16 cellular contexts compared by ENCODE assay signal in the genomic region with DNA sequence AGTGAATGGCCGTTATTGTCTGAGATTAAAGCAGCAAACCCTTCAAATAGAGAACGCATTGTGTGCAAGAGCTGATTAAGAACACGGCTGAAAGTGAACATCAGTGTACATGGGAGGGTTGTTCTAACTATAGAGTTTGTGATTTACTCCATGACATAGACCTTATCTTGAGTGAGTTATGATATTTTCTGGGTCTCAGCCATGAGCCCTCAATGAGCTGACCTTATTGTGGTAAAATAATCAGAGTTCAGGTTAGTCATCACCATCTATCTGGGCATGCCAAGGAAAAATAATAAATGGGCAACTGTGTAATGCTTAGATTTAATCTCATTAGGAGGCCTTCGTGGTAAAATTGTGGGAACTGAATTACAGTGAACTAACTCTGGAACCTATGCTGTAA. TPM values are rescaled to one million over a fixed set of nuclear protein-coding genes. Genes with fewer than 3 reads are reported as not detected.
DNase-seq lines count a peak whose midpoint lies in the region; ATAC-seq and TF ChIP-seq lines count a peak whose summit lies in the region.
"Had no signal": no experiment of that assay in that cellular context is flagged by ENCODE, and none has a peak within 500 bp of the region (broad histone marks: within the 10 kb centered on the region; RNA-seq: fewer than 3 reads in every experiment).

No MANE protein-coding gene starts in this region.

- CTCF ChIA-PET in Calu3 (lab: Charles Lee): interaction anchor here (0.8 to 1.1 kb wide), 3 partner anchors 43 to 83 kb away, joined by 3 read pairs; no protein-coding TSS in a partner anchor

- no peak overlapping the region for H3K4me3 ChIP-seq in cardiac fibroblast (replicated peaks in 1 of 2; ENCODE audit: low read depth in 2 of 2, low read length in 2 of 2)

- H3K4me3 Mint-ChIP-seq in Calu3 (ENCODE audit: low read depth, unreplicated experiment) (no peak overlapping the region), mesothelial cell of epicardium (no peak overlapping the region)
- H3K4me3 Mint-ChIP-seq: activated CD4-positive, alpha-beta T cell treated with anti-CD3 and anti-CD28 coated beads, Interleukin-2, amount 10 ng/mL, durations not matched to agents 7 days and 5 days; activated T-cell treated with anti-CD3 and anti-CD28 coated beads, Interleukin-2, amount 50 U/mL, for 72 hours; brain had no signal

- intact Hi-C loops in Calu3 (cut with micrococcal nuclease; ENCODE audit: unreplicated experiment) (loop anchor here (2.0 kb wide), 1 partner anchor 47 kb away; no protein-coding TSS in a partner anchor), left colon (cut with DNase I, micrococcal nuclease) (no loop called here)

- peak overlapping the region; percentile 33 for H3K27ac Mint-ChIP-seq in Calu3 (ENCODE audit: unreplicated experiment)
- peak overlapping the region; percentile 65 for H3K27ac Mint-ChIP-seq in mesothelial cell of epicardium
- H3K27ac Mint-ChIP-seq: activated CD4-positive, alpha-beta T cell treated with anti-CD3 and anti-CD28 coated beads, Interleukin-2, amount 10 ng/mL, durations not matched to agents 7 days and 5 days; activated T-cell treated with anti-CD3 and anti-CD28 coated beads, Interleukin-2, amount 50 U/mL, for 72 hours had no signal

- DNase-seq in Calu3: peak; percentile 32
- DNase-seq in LHCN-M2 (ENCODE audit: low read depth): peak; percentile 62
- DNase-seq in cardiac fibroblast (ENCODE audit: low read depth in 2 of 2): peak; percentile 45 to 79
- no peak for DNase-seq in mesothelial cell of epicardium (ENCODE audit: low spot score in 2 of 2, unreplicated experiment in 2 of 2)
- DNase-seq in left colon: no peak
- no peak for DNase-seq in SIG-M5 treated with dmso at 0.1 percent for 504 hours (lab: John Stamatoyannopoulos, UW; ENCODE audit: unreplicated experiment)
- DNase-seq: activated CD4-positive, alpha-beta T cell treated with anti-CD3 and anti-CD28 coated beads, Interleukin-2, amount 10 ng/mL, durations not matched to agents 7 days and 5 days; activated T-cell treated with anti-CD3 and anti-CD28 coated beads, Interleukin-2, amount 50 U/mL, for 72 hours; Kasumi-1; midbrain; NCI-H2029 treated with DMSO at 0.1 percent for 48 hours; stimulated activated naive CD8-positive, alpha-beta T cell treated with anti-CD3 and anti-CD28 coated beads, Interleukin-15, Interleukin-2, amounts not matched to agents 100 U/mL and 50 U/mL, for 24 hours; T-helper 2 cell had no signal

- no peak for ATAC-seq in GM18870 (IDR thresholded peaks at IDR 0.05; ENCODE audit: unreplicated experiment)
- no peak for ATAC-seq in left colon
- ATAC-seq in HG03439 (IDR thresholded peaks at IDR 0.05; ENCODE audit: unreplicated experiment): no peak
- ATAC-seq: activated T-cell treated with anti-CD3 and anti-CD28 coated beads, Interleukin-2, amount 50 U/mL, for 72 hours; stimulated activated naive CD8-positive, alpha-beta T cell treated with anti-CD3 and anti-CD28 coated beads, Interleukin-15, Interleukin-2, amounts not matched to agents 100 U/mL and 50 U/mL, for 24 hours had no signal

- H3K9me3 Mint-ChIP-seq in Calu3 (ENCODE audit: low read depth, unreplicated experiment): peaks cover 6% of the 10 kb centered on the region
- H3K9me3 Mint-ChIP-seq in mesothelial cell of epicardium: no peaks in the 10 kb centered on the region
- H3K9me3 Mint-ChIP-seq: activated CD4-positive, alpha-beta T cell treated with anti-CD3 and anti-CD28 coated beads, Interleukin-2, amount 10 ng/mL, durations not matched to agents 7 days and 5 days had no signal

- H3K4me1 Mint-ChIP-seq in Calu3 (ENCODE audit: low read depth, unreplicated experiment) (peaks cover 40% of the 10 kb centered on the region), mesothelial cell of epicardium (peaks cover 33% of the 10 kb centered on the region)
- H3K4me1 Mint-ChIP-seq: activated CD4-positive, alpha-beta T cell treated with anti-CD3 and anti-CD28 coated beads, Interleukin-2, amount 10 ng/mL, durations not matched to agents 7 days and 5 days had no signal

- BruUV-seq in Calu3 (replicated peaks; lab: Mats Ljungman, UMichigan): no TSS peak

- H3K36me3 Mint-ChIP-seq in Calu3 (ENCODE audit: insufficient read depth, unreplicated experiment) (no peaks in the 10 kb centered on the region), mesothelial cell of epicardium (no peaks in the 10 kb centered on the region)
- H3K36me3 Mint-ChIP-seq: brain had no signal

- TF ChIP-seq CTCF in Calu3 (IDR thresholded peaks at IDR 0.05; ENCODE audit: unreplicated experiment) (no peak), cardiac fibroblast (IDR thresholded peaks at IDR 0.05; ENCODE audit: low read depth, low read length) (no peak), mesothelial cell of epicardium (IDR thresholded peaks at IDR 0.05; ENCODE audit: unreplicated experiment) (no peak)

- H3K27me3 Mint-ChIP-seq in Calu3 (ENCODE audit: unreplicated experiment) (no peaks in the 10 kb centered on the region), mesothelial cell of epicardium (ENCODE audit: low read depth) (no peaks in the 10 kb centered on the region)
- H3K27me3 Mint-ChIP-seq: brain had no signal

RNA-seq across cellular contexts. Expression of a gene that starts 33.2 kb away (rescaled TPM):
- total RNA-seq in Calu3 (2022) (not detected in 2 replicates), LHCN-M2 (2014; rRNA removed) (not detected in 2 replicates), mesothelial cell of epicardium (not detected in 3 replicates), left colon (not detected)
- polyA plus RNA-seq in LHCN-M2 (2012): not detected
- total RNA-seq: activated CD4-positive, alpha-beta T cell treated with anti-CD3 and anti-CD28 coated beads, Interleukin-2, amount 10 ng/mL, durations not matched to agents 7 days and 5 days; activated T-cell treated with anti-CD3 and anti-CD28 coated beads, Interleukin-2, amount 50 U/mL, for 72 hours had no signal

RNA-seq across cellular contexts. Expression of a gene that starts 35.3 kb away (rescaled TPM):
- total RNA-seq in Calu3 (2022) (not detected in 2 replicates), LHCN-M2 (2014; rRNA removed) (not detected in 2 replicates), mesothelial cell of epicardium (not detected in 3 replicates), left colon (not detected)
- 0.02 TPM for polyA plus RNA-seq in LHCN-M2 (2012)
- total RNA-seq: activated CD4-positive, alpha-beta T cell treated with anti-CD3 and anti-CD28 coated beads, Interleukin-2, amount 10 ng/mL, durations not matched to agents 7 days and 5 days; activated T-cell treated with anti-CD3 and anti-CD28 coated beads, Interleukin-2, amount 50 U/mL, for 72 hours had no signal

Comparison
In these comparisons a context has a peak if more than half of its experiments do, and no peak if none do; other contexts are left out.
1. DNase-seq: peak in Calu3 (single experiment), LHCN-M2 (single experiment) and cardiac fibroblast (2 of 2); none in mesothelial cell of epicardium (0 of 2), left colon (0 of 2) and SIG-M5 treated with dmso at 0.1 percent for 504 hours (single experiment).